ENCODE assay signal across 1 cellular context in genomic region chr7:106071999-106072714, GRCh38.
TF ChIP-seq lines count a peak whose summit lies in the region.

No MANE protein-coding gene starts in this region.

TF ChIP-seq in HEK293, 187 proteins besides CTCF, POLR2A, EP300 and RAD21 (continued from another document):
- TF ChIP-seq ZNF24 (tag by site-specific recombination; IDR thresholded peaks at IDR 0.05) (no peak), ZNF157 (tag by site-specific recombination; IDR thresholded peaks at IDR 0.05) (no peak), ZNF335 (tag by site-specific recombination; conservative IDR thresholded peaks at IDR 0.05) (peak; percentile 62), ZNF23 (tag by site-specific recombination; IDR thresholded peaks at IDR 0.05; ENCODE audit: borderline replicate concordance) (no peak), ZNF548 (tag by site-specific recombination; IDR thresholded peaks at IDR 0.05) (no peak)
